ENCODE assay signal across 12 cellular contexts in the genomic region with DNA sequence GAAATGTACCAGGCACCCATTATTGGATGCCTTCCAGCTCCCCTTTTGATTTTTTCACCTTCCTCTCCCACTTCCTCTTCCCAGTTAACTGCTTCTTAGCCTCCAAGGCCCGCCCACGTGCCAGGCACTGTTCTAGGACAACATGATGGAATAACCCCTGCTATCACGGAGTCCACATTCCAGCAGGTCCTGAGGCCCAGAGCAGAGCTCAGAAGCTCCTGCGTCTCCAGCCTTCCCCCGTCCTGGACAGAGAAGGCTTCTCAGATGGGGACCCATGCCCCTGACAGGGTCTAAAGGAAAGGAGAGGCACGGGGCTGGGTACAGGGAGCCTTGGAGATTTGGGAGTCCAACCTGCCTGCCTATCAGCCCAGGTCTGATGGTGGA. TPM values are rescaled to one million over a fixed set of nuclear protein-coding genes. Genes with fewer than 3 reads are reported as not detected.
DNase-seq lines count a peak whose midpoint lies in the region; ATAC-seq and TF ChIP-seq lines count a peak whose summit lies in the region.
"Had no signal": no experiment of that assay in that cellular context is flagged by ENCODE, and none has a peak within 500 bp of the region (broad histone marks: within the 10 kb centered on the region; RNA-seq: fewer than 3 reads in every experiment).

No MANE protein-coding gene starts in this region.

- H3K4me3 ChIP-seq in esophagus squamous epithelium: no peak overlapping the region
- no peak overlapping the region for H3K4me3 ChIP-seq in SJCRH30
- no peak overlapping the region for H3K4me3 ChIP-seq in lower leg skin (ENCODE audit: low read depth, poor library complexity, severe bottlenecking)
- H3K4me3 ChIP-seq: SK-N-MC had no signal

- WGBS in esophagus squamous epithelium, 2 donors: 22 to 56% methylated on average over 5 to 6 of the region's 6 CpGs
- 39 to 51% methylated on average over 6 of the region's 6 CpGs for WGBS in lower leg skin, 2 donors

- no peak for TF ChIP-seq CTCF in esophagus squamous epithelium (IDR thresholded peaks at IDR 0.05)
- TF ChIP-seq CTCF in lower leg skin (IDR thresholded peaks at IDR 0.05): no peak

- H3K36me3 ChIP-seq in esophagus squamous epithelium (peaks cover 0 to 36% (median 9%) of the 10 kb centered on the region in 3 donors), SJCRH30 (no peaks in the 10 kb centered on the region)

- TF ChIP-seq POLR2A in esophagus squamous epithelium (IDR thresholded peaks at IDR 0.05) (no peak), lower leg skin (IDR thresholded peaks at IDR 0.05) (no peak)

- ATAC-seq in sciatic nerve: no peak

- H3K27me3 ChIP-seq in esophagus squamous epithelium: peaks cover 0 to 28% (median 0%) of the 10 kb centered on the region in 4 donors
- no peaks in the 10 kb centered on the region for H3K27me3 ChIP-seq in SJCRH30

- intact Hi-C loops in esophagus squamous epithelium (cut with DNase I) (loop anchor here (10.0 kb wide), 3 partner anchors 364 to 624 kb away; no protein-coding TSS in a partner anchor), sciatic nerve (cut with DNase I) (loop anchor here (5.0 kb wide), 1 partner anchor 441 kb away; no protein-coding TSS in a partner anchor), lower leg skin (cut with DNase I; ENCODE audit: low total_unique reads) (loop anchor here (5.0 to 10.0 kb wide), 2 partner anchors 374 to 626 kb away; no protein-coding TSS in a partner anchor)

- H3K4me1 ChIP-seq in esophagus squamous epithelium: peaks cover 0 to 14% (median 0%) of the 10 kb centered on the region in 3 donors
- no peaks in the 10 kb centered on the region for H3K4me1 ChIP-seq in SJCRH30

- H3K27ac ChIP-seq in esophagus squamous epithelium (peak overlapping the region; percentile 5 to 48 (median 32)), SJCRH30 (no peak overlapping the region)
- H3K27ac ChIP-seq: C4-2B, SK-N-MC had no signal

- DNase-seq in NCI-H226 (peak; percentile 34), amniotic epithelial cell (ENCODE audit: low read depth) (peak; percentile 6), esophagus squamous epithelium (lab: John Stamatoyannopoulos, UW) (no peak), sciatic nerve (ENCODE audit: low spot score) (peak; percentile 50), SJCRH30 (no peak), lower leg skin (ENCODE audit: low spot score in 2 of 2) (no peak)
- DNase-seq in stimulated activated CD4-positive, alpha-beta T cell treated with anti-CD3 and anti-CD28 coated beads, Interleukin-4, amount 100 ng/mL, for 1 hour: no peak
- DNase-seq: NCI-H1436 treated with DMSO at 0.1 percent for 48 hours had no signal

- no peaks in the 10 kb centered on the region for H3K9me3 ChIP-seq in esophagus squamous epithelium
- H3K9me3 ChIP-seq in SJCRH30 (replicated peaks): no peaks in the 10 kb centered on the region

RNA-seq across cellular contexts. Expression of a gene that starts 29.1 kb away (rescaled TPM):
- 1,000 to 10,000 TPM in 1 of 4 donors, 100 to 1,000 TPM in 3; 691 to 1,472 (median 816) TPM for total RNA-seq in esophagus squamous epithelium
- 33.2 TPM for total RNA-seq in sciatic nerve
- total RNA-seq in SJCRH30 (2014; rRNA removed; shearing (Covaris generic)): not detected in 2 replicates
- total RNA-seq in lower leg skin: 1,000 to 10,000 TPM; 1,092 to 1,522 (median 1,226) TPM
- total RNA-seq: LHCN-M2, Right ventricle myocardium inferior had no signal

Comparison
In these comparisons a context has a peak if more than half of its experiments do, and no peak if none do; other contexts are left out.
1. DNase-seq: peak in NCI-H226 (single experiment), amniotic epithelial cell (single experiment) and sciatic nerve (single experiment); none in esophagus squamous epithelium (single experiment), SJCRH30 (0 of 2), lower leg skin (0 of 2) and stimulated activated CD4-positive, alpha-beta T cell treated with anti-CD3 and anti-CD28 coated beads, Interleukin-4, amount 100 ng/mL, for 1 hour (single experiment).
2. RNA of a gene that starts 29.1 kb away (total RNA-seq): 1,092 to 1,522 TPM in lower leg skin, 691 to 1,472 TPM in esophagus squamous epithelium and 33.2 TPM in sciatic nerve (single experiment); not detected in SJCRH30; every median in the first group is over 10 times any median in the second.